16 cellular contexts compared by ENCODE assay signal in genomic region chr16:1914759-1915387, GRCh38. TPM values are rescaled to one million over a fixed set of nuclear protein-coding genes. Genes with fewer than 3 reads are reported as not detected.
DNase-seq lines count a peak whose midpoint lies in the region; TF ChIP-seq lines count a peak whose summit lies in the region.
"Had no signal": no experiment of that assay in that cellular context is flagged by ENCODE, and none has a peak within 500 bp of the region (broad histone marks: within the 10 kb centered on the region; RNA-seq: fewer than 3 reads in every experiment).

No MANE protein-coding gene starts in this region.

- H3K27ac Mint-ChIP-seq in neural progenitor cell: no peak overlapping the region
- H3K27ac Mint-ChIP-seq: CD8-positive, alpha-beta T cell had no signal

- CTCF ChIA-PET in RWPE1 (lab: Yijun Ruan, JAX): interaction anchor here (0.7 to 1.0 kb wide), 2 partner anchors 53 to 223 kb away, joined by 3 to 4 read pairs; no protein-coding TSS in a partner anchor

- H3K4me2 ChIP-seq in neural progenitor cell: peak overlapping the region; percentile 15

- peaks cover 38% of the 10 kb centered on the region for H3K27me3 Mint-ChIP-seq in neural progenitor cell (ENCODE audit: insufficient read depth, low read depth)

- H3K27me3 ChIP-seq in neural progenitor cell: peaks cover 45% of the 10 kb centered on the region
- no peaks in the 10 kb centered on the region for H3K27me3 ChIP-seq in vagina

- H3K27ac ChIP-seq in RWPE1 (peak overlapping the region; percentile 18; the same call in 1 of the 2 replicates), neural progenitor cell (no peak overlapping the region), vagina (peak overlapping the region; percentile 79)
- H3K27ac ChIP-seq: 22Rv1 had no signal

- no peak for TF ChIP-seq POLR2A in vagina (IDR thresholded peaks at IDR 0.05)

- POLR2A ChIA-PET in RWPE1 (lab: Yijun Ruan, JAX; ENCODE audit: low non-redundant PET): no interaction called here

- H3K9me3 ChIP-seq in neural progenitor cell (ENCODE audit: low read depth) (no peaks in the 10 kb centered on the region), vagina (no peaks in the 10 kb centered on the region)

- H3K4me3 ChIP-seq in neural progenitor cell: no peak overlapping the region
- no peak overlapping the region for H3K4me3 ChIP-seq in vagina

- intact Hi-C loops in vagina (cut with DNase I): no loop called here

- H3K4me1 ChIP-seq in neural progenitor cell: peaks cover 44% of the 10 kb centered on the region
- peaks cover 54% of the 10 kb centered on the region for H3K4me1 ChIP-seq in vagina

- no peaks in the 10 kb centered on the region for H3K36me3 Mint-ChIP-seq in neural progenitor cell
- H3K36me3 Mint-ChIP-seq: CD14-positive monocyte; CD8-positive, alpha-beta T cell had no signal

- no peak for TF ChIP-seq CTCF in RWPE1 (conservative IDR thresholded peaks at IDR 0.05; ENCODE audit: low read depth)
- no peak for TF ChIP-seq CTCF in neural progenitor cell (IDR thresholded peaks at IDR 0.05)
- TF ChIP-seq CTCF in vagina (IDR thresholded peaks at IDR 0.05): no peak

- peaks cover 22% of the 10 kb centered on the region for H3F3A ChIP-seq in neural progenitor cell (ENCODE audit: low read depth)

- no peaks in the 10 kb centered on the region for H3K9me3 Mint-ChIP-seq in neural progenitor cell
- H3K9me3 Mint-ChIP-seq: CD8-positive, alpha-beta T cell had no signal

- no peaks in the 10 kb centered on the region for H3K79me2 ChIP-seq in neural progenitor cell (ENCODE audit: low read depth)

- H3K4me3 Mint-ChIP-seq in neural progenitor cell: no peak overlapping the region
- H3K4me3 Mint-ChIP-seq: CD8-positive, alpha-beta T cell had no signal

- H3K36me3 ChIP-seq in neural progenitor cell (no peaks in the 10 kb centered on the region), vagina (no peaks in the 10 kb centered on the region)

- H4K20me1 ChIP-seq in neural progenitor cell (ENCODE audit: low read depth): peaks cover 25% of the 10 kb centered on the region

- no peak overlapping the region for H3K9ac ChIP-seq in neural progenitor cell

- DNase-seq in DMS53 (lab: John Stamatoyannopoulos, UW): peak; percentile 19
- DNase-seq in DMS53 treated with DMSO at 0.1 percent for 48 hours (lab: John Stamatoyannopoulos, UW; ENCODE audit: unreplicated experiment): no peak
- no peak for DNase-seq in RWPE1 (ENCODE audit: low spot score)
- DNase-seq in neural progenitor cell (ENCODE audit: low spot score): no peak
- DNase-seq in vagina (ENCODE audit: extremely low spot score in 2 of 2): no peak
- DNase-seq in HUDEP-2 (lab: John Stamatoyannopoulos, UW; ENCODE audit: unreplicated experiment in 76 of 76): no peak
- no peak for DNase-seq in MV-4-11 (lab: John Stamatoyannopoulos, UW)
- DNase-seq: CD8-positive, alpha-beta T cell; COR-L47; DMS153; GF-D8; HCEC 1CT had no signal

- H2AFZ ChIP-seq in neural progenitor cell (replicated peaks): no peak overlapping the region

- peaks cover 10% of the 10 kb centered on the region for H3K4me1 Mint-ChIP-seq in neural progenitor cell
- H3K4me1 Mint-ChIP-seq: CD14-positive monocyte had no signal

RNA-seq across cellular contexts. Expression of gene HS3ST6, which starts 3.3 kb away (rescaled TPM):
- total RNA-seq in neural progenitor cell (ENCODE audit: low replicate concordance) (1.1 TPM in 1 of 2 replicates, not detected in the other), vagina (4.4 TPM)
- total RNA-seq: A673; CD8-positive, alpha-beta T cell; H4 had no signal

RNA-seq across cellular contexts. Expression of gene MSRB1, which starts 28.1 kb away (rescaled TPM):
- 19.4 and 26.9 TPM in 2 replicates for total RNA-seq in neural progenitor cell (ENCODE audit: low replicate concordance)
- 53.0 TPM for total RNA-seq in vagina

RNA-seq across cellular contexts. Expression of gene RPL3L, which starts 39.6 kb away (rescaled TPM):
- total RNA-seq in neural progenitor cell (ENCODE audit: low replicate concordance) (not detected in 2 replicates), vagina (not detected)
- total RNA-seq: A673; CD8-positive, alpha-beta T cell; H4 had no signal

RNA-seq across cellular contexts. Expression of gene MEIOB, which starts 42.9 kb away (rescaled TPM):
- 1.9 and 3.7 TPM in 2 replicates for total RNA-seq in neural progenitor cell (ENCODE audit: low replicate concordance)
- total RNA-seq in vagina: not detected
- total RNA-seq: CD8-positive, alpha-beta T cell had no signal

RNA-seq across cellular contexts. Expression of gene NDUFB10, which starts 44.5 kb away (rescaled TPM):
- total RNA-seq in neural progenitor cell (ENCODE audit: low replicate concordance): 155 and 160 TPM in 2 replicates
- total RNA-seq in vagina: 132 TPM
